ENCODE assay signal across 8 cellular contexts in genomic region chr2:166996465-166996864, GRCh38.
"Had no signal": no experiment of that assay in that cellular context is flagged by ENCODE, and none has a peak within 500 bp of the region (broad histone marks: within the 10 kb centered on the region; RNA-seq: fewer than 3 reads in every experiment).

No MANE protein-coding gene starts in this region.

- FAIRE-seq: HTR-8/SVneo had no signal

- DNase-seq: Karpas-422, Kasumi-1, KBM-7, KG1 had no signal

- H3K27me3 Mint-ChIP-seq: IgD-negative memory B cell had no signal

- H3K27ac ChIP-seq: HL-60, KMS-11 had no signal

- H3K4me2 ChIP-seq: KMS-11 had no signal

- H3K4me1 Mint-ChIP-seq: IgD-negative memory B cell had no signal

- H3K27ac Mint-ChIP-seq: IgD-negative memory B cell had no signal

- H3K4me3 Mint-ChIP-seq: IgD-negative memory B cell had no signal

- H3K9ac ChIP-seq: KMS-11 had no signal
